Comparison of ENCODE assay signal across 20 cellular contexts in the genomic region with DNA sequence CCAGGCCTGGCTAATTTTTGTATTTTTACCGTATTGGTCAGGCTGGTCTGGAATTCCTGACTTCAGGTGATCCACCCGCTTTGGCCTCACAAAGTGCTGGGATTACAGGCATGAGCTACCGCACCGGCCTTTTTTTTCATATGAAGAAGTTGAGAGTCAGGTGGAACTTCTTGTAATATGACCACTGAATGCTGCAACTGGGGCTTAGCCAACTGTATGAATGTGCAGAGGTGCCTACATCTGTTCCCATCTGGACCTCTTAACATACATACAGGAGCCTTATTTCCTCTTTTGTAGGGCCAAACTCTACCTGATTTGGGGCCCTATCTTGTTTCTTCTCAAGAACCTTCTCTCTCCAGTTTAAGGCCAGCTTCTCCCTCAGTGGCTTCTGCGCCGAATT. TPM values are rescaled to one million over a fixed set of nuclear protein-coding genes. Genes with fewer than 3 reads are reported as not detected.
DNase-seq lines count a peak whose midpoint lies in the region; ATAC-seq, FAIRE-seq and TF ChIP-seq lines count a peak whose summit lies in the region.
"Had no signal": no experiment of that assay in that cellular context is flagged by ENCODE, and none has a peak within 500 bp of the region (broad histone marks: within the 10 kb centered on the region; RNA-seq: fewer than 3 reads in every experiment).

No MANE protein-coding gene starts in this region.

- no peak for TF ChIP-seq RAD21 in K562 (CRISPR knock-in tag; conservative IDR thresholded peaks at IDR 0.05 in 1 of 2, IDR thresholded peaks at IDR 0.05 in 1 of 2)

- TF ChIP-seq EP300 in K562 (IDR thresholded peaks at IDR 0.05; ENCODE audit: low read length) = no peak

- 32% methylated on average over 6 of the region's 6 CpGs for whole genome bisulfite sequencing in K562 (ENCODE audit: insufficient coverage, low coverage, missing lambda C conversion rate)

- ATAC-seq in K562 = peak; percentile 16
- no peak for ATAC-seq in stimulated activated effector memory CD8-positive, alpha-beta T cell treated with anti-CD3 and anti-CD28 coated beads, Interleukin-12 subunit alpha, Interleukin-12 subunit beta, amount 100 ng/mL, for 72 hours
- ATAC-seq: HCT116 had no signal

- H3K4me1 Mint-ChIP-seq in stimulated activated effector memory CD8-positive, alpha-beta T cell treated with anti-CD3 and anti-CD28 coated beads, Interleukin-12 subunit alpha, Interleukin-12 subunit beta, amount 100 ng/mL, for 72 hours = no peaks in the 10 kb centered on the region

- TF ChIP-seq POLR2A in K562 (conservative IDR thresholded peaks at IDR 0.05) = no peak

- CTCF ChIA-PET in K562 (lab: Yijun Ruan, JAX; ENCODE audit: low intra/inter-chr PET ratio) = no interaction called here

- H3K9ac ChIP-seq in K562 (ENCODE audit: insufficient read depth in 1 of 2, low read depth in 2 of 2, low read length in 2 of 2) = peak overlapping the region in 1 of 2 experiments; percentile 35; a peak in 3 of 4 replicates
- H3K9ac ChIP-seq: BLaER1 treated with 17β-estradiol and CSF1 and Interleukin-3, amounts not matched to agents 10 nM and 100 nM; KMS-11 had no signal

- peak overlapping the region; percentile 65; the same call in 1 of the 2 replicates for H3K4me2 ChIP-seq in K562 (ENCODE audit: insufficient read depth, low read length)
- H3K4me2 ChIP-seq: BLaER1 treated with 17β-estradiol and CSF1 and Interleukin-3, amounts not matched to agents 10 nM and 100 nM; KMS-11 had no signal

- no peak; a peak in 1 of 6 replicates for TF ChIP-seq CTCF in K562 (IDR thresholded peaks at IDR 0.05 in 2 of 3, conservative IDR thresholded peaks at IDR 0.05 in 1 of 3; ENCODE audit: insufficient read depth in 2 of 3, low read depth in 1 of 3, low read length in 3 of 3)
- TF ChIP-seq CTCF in coronary artery (IDR thresholded peaks at IDR 0.05) = no peak

- H3K27ac ChIP-seq in K562 (ENCODE audit: extremely low read depth, low read depth, low read length) (peak overlapping the region; percentile 84), coronary artery (no peak overlapping the region)
- H3K27ac ChIP-seq: BLaER1 treated with 17β-estradiol and CSF1 and Interleukin-3, amounts not matched to agents 10 nM and 100 nM; KMS-11 had no signal

- H3K9me3 Mint-ChIP-seq in stimulated activated effector memory CD8-positive, alpha-beta T cell treated with anti-CD3 and anti-CD28 coated beads, Interleukin-12 subunit alpha, Interleukin-12 subunit beta, amount 100 ng/mL, for 72 hours = no peaks in the 10 kb centered on the region
- H3K9me3 Mint-ChIP-seq: CD4-positive, CD25-positive, alpha-beta regulatory T cell had no signal

- H3K9me3 ChIP-seq in K562 (replicated peaks; ENCODE audit: control insufficient read depth, insufficient read depth, low read depth, low read length) = no peaks in the 10 kb centered on the region

- peaks cover 17% of the 10 kb centered on the region for H3K36me3 Mint-ChIP-seq in stimulated activated effector memory CD8-positive, alpha-beta T cell treated with anti-CD3 and anti-CD28 coated beads, Interleukin-12 subunit alpha, Interleukin-12 subunit beta, amount 100 ng/mL, for 72 hours

- H3K27ac Mint-ChIP-seq in stimulated activated effector memory CD8-positive, alpha-beta T cell treated with anti-CD3 and anti-CD28 coated beads, Interleukin-12 subunit alpha, Interleukin-12 subunit beta, amount 100 ng/mL, for 72 hours = peak overlapping the region; percentile 54

- H2AFZ ChIP-seq in K562 (ENCODE audit: low read depth, low read length) = peak overlapping the region; percentile 85

- H3K4me3 ChIP-seq in K562 (no peak overlapping the region), coronary artery (no peak overlapping the region)
- H3K4me3 ChIP-seq: BLaER1 treated with 17β-estradiol and CSF1 and Interleukin-3, amounts not matched to agents 10 nM and 100 nM had no signal

- FAIRE-seq in K562 (lab: Jason Lieb, UNC) = no peak
- FAIRE-seq: G401.6, GM12892, GM19239, H54 had no signal

- BruUV-seq in K562 (replicated peaks; lab: Mats Ljungman, UMichigan) = no TSS peak

- H4K20me1 ChIP-seq in K562 (replicated peaks; ENCODE audit: control insufficient read depth, insufficient read depth, low read length) = no peaks in the 10 kb centered on the region
- H4K20me1 ChIP-seq: BLaER1 treated with 17β-estradiol and CSF1 and Interleukin-3, amounts not matched to agents 10 nM and 100 nM had no signal

- POLR2A ChIA-PET in K562 (lab: Yijun Ruan, JAX) = no interaction called here

- no peaks in the 10 kb centered on the region for H3K79me2 ChIP-seq in K562 (ENCODE audit: control insufficient read depth, insufficient read depth, low read length)

- DNase-seq in NCI-H2171 treated with DMSO at 0.1 percent for 48 hours (lab: John Stamatoyannopoulos, UW) (peak; percentile 35), NCI-H2171 (lab: John Stamatoyannopoulos, UW) (no peak), GF-D8 (lab: John Stamatoyannopoulos, UW) (peak; percentile 25), K562 (ENCODE audit: extremely low read depth in 1 of 4, low spot score in 3 of 4) (peak in 1 of 4 experiments; percentile 25), KBM-7 (no peak), coronary artery (ENCODE audit: low spot score) (no peak)
- DNase-seq in stimulated activated effector memory CD8-positive, alpha-beta T cell treated with anti-CD3 and anti-CD28 coated beads, Interleukin-12 subunit alpha, Interleukin-12 subunit beta, amount 100 ng/mL, for 72 hours (ENCODE audit: low spot score in 2 of 2) = no peak
- DNase-seq: ACHN; Calu3; CD4-positive, CD25-positive, alpha-beta regulatory T cell; DMS153; DMS79 treated with DMSO at 0.1 percent for 48 hours; EL had no signal

- intact Hi-C loops in K562 (cut with micrococcal nuclease) = no loop called here

- no peak overlapping the region for H3K4me3 Mint-ChIP-seq in stimulated activated effector memory CD8-positive, alpha-beta T cell treated with anti-CD3 and anti-CD28 coated beads, Interleukin-12 subunit alpha, Interleukin-12 subunit beta, amount 100 ng/mL, for 72 hours

- H3K4me1 ChIP-seq in K562 (replicated peaks in 1 of 2; ENCODE audit: control insufficient read depth in 2 of 2, insufficient read depth in 2 of 2, low read length in 2 of 2) = peaks cover 15 to 27% of the 10 kb centered on the region in 2 experiments

- H3K36me3 ChIP-seq in K562 (ENCODE audit: control insufficient read depth, insufficient read depth, low read length) = no peaks in the 10 kb centered on the region

- in situ Hi-C loops in K562 (cut with MboI) (loop anchor here (25.0 kb wide), 1 partner anchor 2012 kb away; no protein-coding TSS in a partner anchor), KBM-7 (cut with MboI; ENCODE audit: low pct_unique_long_range_greater_than_20kb, low sequenced_read_pairs) (no loop called here)

- H3K9me1 ChIP-seq in K562 (ENCODE audit: control insufficient read depth, insufficient read depth, low read length) = no peaks in the 10 kb centered on the region

- H3K27me3 ChIP-seq in K562 (ENCODE audit: control insufficient read depth in 2 of 2, insufficient read depth in 2 of 2, low read length in 2 of 2) = no peaks in the 10 kb centered on the region
- H3K27me3 ChIP-seq: BLaER1 treated with 17β-estradiol and CSF1 and Interleukin-3, amounts not matched to agents 10 nM and 100 nM had no signal

TF ChIP-seq in K562, 482 proteins besides CTCF, POLR2A, EP300 and RAD21 (continues in another document):
- TF ChIP-seq HOXB6 (CRISPR knock-in tag; IDR thresholded peaks at IDR 0.05; ENCODE audit: borderline replicate concordance) = no peak
- TF ChIP-seq NR3C1 (CRISPR knock-in tag; IDR thresholded peaks at IDR 0.05) = no peak
- TF ChIP-seq XRCC4 (IDR thresholded peaks at IDR 0.05; ENCODE audit: extremely low read depth, insufficient read depth, insufficient read length) = no peak
- no peak for TF ChIP-seq ZNF586 (CRISPR knock-in tag; conservative IDR thresholded peaks at IDR 0.05)
- TF ChIP-seq HNRNPUL1 (IDR thresholded peaks at IDR 0.05; ENCODE audit: low read length) = no peak

RNA-seq across cellular contexts. Expression of gene GGACT, which starts 11.9 kb away (rescaled TPM):
- 0.81 and 1.0 TPM in 2 replicates for total RNA-seq in K562 (2011; cell fraction: chromatin; rRNA removed; ENCODE audit: low replicate concordance)
- total RNA-seq in K562 (2011; cell fraction: nucleolus; rRNA removed) = 0.17 and 0.66 TPM in 2 replicates
- 0.29 and 0.69 TPM in 2 replicates for total RNA-seq in K562 (2011; cell fraction: nucleoplasm; rRNA removed)
- 1.7 and 2.9 TPM in 2 replicates for total RNA-seq in K562 (2014; rRNA removed)
- 1.7 and 3.5 TPM in 2 replicates for total RNA-seq in K562 (2014; rRNA removed; fragmentation: Illumina TruSeq; extraction: Trizol)
- 0.98 and 1.1 TPM in 2 replicates for total RNA-seq in K562 (2015; rRNA removed; fragmentation: Illumina TruSeq; extraction: Trizol)
- total RNA-seq in K562 (2021) = 1.6 and 2.8 TPM in 2 replicates
- 1.1 and 1.5 TPM in 2 replicates for polyA plus RNA-seq in K562 (2011; rRNA removed)
- polyA plus RNA-seq in K562 (2011; cell fraction: cytosol; rRNA removed) = 1.3 and 1.4 TPM in 2 replicates
- polyA plus RNA-seq in K562 (2011; cell fraction: nucleus; rRNA removed) = 1.1 and 1.3 TPM in 2 replicates
- polyA plus RNA-seq in K562 (2012) = 2.0 and 2.7 TPM in 2 replicates
- 1.7 and 2.1 TPM in 2 replicates for polyA plus RNA-seq in K562 (2014; fragmentation: Illumina TruSeq; extraction: Trizol)
- under 1 TPM; 0.20 to 0.38 TPM for polyA plus RNA-seq in K562 (2014; fragmentation: Nextera tagmentation; extraction: Ambion mirVana)
- 1.6 and 3.2 TPM in 2 replicates for polyA plus RNA-seq in K562 (2014; rRNA removed)
- polyA minus RNA-seq in K562 (2011; rRNA and poly(A)+ RNA removed) = 0.69 and 1.1 TPM in 2 replicates
- 0.86 and 1.8 TPM in 2 replicates for polyA minus RNA-seq in K562 (2011; cell fraction: cytosol; rRNA and poly(A)+ RNA removed)
- polyA minus RNA-seq in K562 (2011; cell fraction: nucleus; rRNA and poly(A)+ RNA removed) = 0.67 TPM in 2 replicates

Comparison
In these comparisons a context has a peak if more than half of its experiments do, and no peak if none do; other contexts are left out.
1. DNase-seq: peak in NCI-H2171 treated with DMSO at 0.1 percent for 48 hours (single experiment) and GF-D8 (single experiment); none in NCI-H2171 (single experiment), stimulated activated effector memory CD8-positive, alpha-beta T cell treated with anti-CD3 and anti-CD28 coated beads, Interleukin-12 subunit alpha, Interleukin-12 subunit beta, amount 100 ng/mL, for 72 hours (0 of 2), KBM-7 (single experiment) and coronary artery (single experiment).